Comparison of ENCODE assay signal across 1 cellular context in genomic region chr22:37542959-37543358, GRCh38.
TF ChIP-seq lines count a peak whose summit lies in the region.

No MANE protein-coding gene starts in this region.

TF ChIP-seq in K562, 482 proteins besides CTCF, POLR2A, EP300 and RAD21:
- TF ChIP-seq ZSCAN32 (CRISPR knock-in tag; IDR thresholded peaks at IDR 0.05) (no peak), ETV1 (tag; conservative IDR thresholded peaks at IDR 0.05; ENCODE audit: low read depth) (no peak), RBM25 (IDR thresholded peaks at IDR 0.05; ENCODE audit: low read depth, low read length, severe bottlenecking) (peak; percentile 60), TRIM28 (IDR thresholded peaks at IDR 0.05) (no peak), ZNF253 (CRISPR knock-in tag; conservative IDR thresholded peaks at IDR 0.05) (no peak), KAT7 (CRISPR knock-in tag; IDR thresholded peaks at IDR 0.05; ENCODE audit: borderline replicate concordance) (no peak), BCOR (IDR thresholded peaks at IDR 0.05) (peak; percentile 32; the same call in 1 of the 2 replicates), SIRT6 (IDR thresholded peaks at IDR 0.05; ENCODE audit: low read depth, low read length) (no peak), STAT5B (CRISPR knock-in tag; IDR thresholded peaks at IDR 0.05) (no peak)
